ENCODE assay signal across 33 cellular contexts in the genomic region with DNA sequence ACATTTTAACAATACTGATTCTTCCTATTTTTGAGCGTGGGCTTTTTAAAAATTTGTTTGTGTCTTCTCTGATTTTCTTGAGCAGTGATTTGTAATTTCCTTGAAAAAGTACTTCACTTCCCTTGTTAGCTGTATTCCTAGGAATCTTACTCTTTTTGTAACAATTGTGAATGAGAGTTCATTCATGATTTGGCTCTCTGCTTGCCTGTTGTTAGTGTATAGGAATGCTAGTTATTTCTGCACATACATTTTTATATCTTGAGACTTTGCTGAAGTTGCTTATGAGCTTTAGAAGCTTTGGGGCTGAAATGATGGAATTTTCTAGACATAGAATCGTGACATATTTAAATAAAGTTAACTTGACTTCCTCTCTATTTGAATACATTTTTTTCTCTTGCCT.
DNase-seq lines count a peak whose midpoint lies in the region; TF ChIP-seq lines count a peak whose summit lies in the region.
"Had no signal": no experiment of that assay in that cellular context is flagged by ENCODE, and none has a peak within 500 bp of the region (broad histone marks: within the 10 kb centered on the region; RNA-seq: fewer than 3 reads in every experiment).

No MANE protein-coding gene starts in this region.

- in situ Hi-C loops in SK-MEL-5 (cut with HindIII; ENCODE audit: low pct_unique_long_range_greater_than_20kb, low sequenced_read_pairs), result no loop called here

- H3K4ac ChIP-seq in neuronal stem cell (ENCODE audit: low read length), result no peak overlapping the region

- H3K79me1 ChIP-seq in neuronal stem cell (ENCODE audit: low read depth, low read length), result no peaks in the 10 kb centered on the region

- no peak overlapping the region for H2BK120ac ChIP-seq in neuronal stem cell (ENCODE audit: low read depth, low read length)

- no peak overlapping the region for H3K4me3 ChIP-seq in retinal pigment epithelial cell (ENCODE audit: low read length)
- H3K4me3 ChIP-seq in neuronal stem cell (ENCODE audit: low read length in 2 of 2), result no peak overlapping the region
- H3K4me3 ChIP-seq: A549; BLaER1; BLaER1 treated with 17β-estradiol and CSF1 and Interleukin-3, amounts not matched to agents 10 nM and 100 nM had no signal

- peak; percentile 3 for DNase-seq in RPMI7951 (ENCODE audit: low read depth)
- DNase-seq in SK-MEL-5 (ENCODE audit: low read depth, low spot score), result peak; percentile 71
- DNase-seq in foreskin melanocyte, result peak; percentile 63
- peak; percentile 7 for DNase-seq in retinal pigment epithelial cell (ENCODE audit: low read depth)
- DNase-seq in midbrain (lab: John Stamatoyannopoulos, UW), result no peak
- DNase-seq in neuronal stem cell (ENCODE audit: low spot score), result no peak
- no peak for DNase-seq in OCI-M2 (lab: John Stamatoyannopoulos, UW; ENCODE audit: unreplicated experiment)
- DNase-seq in medulla oblongata (ENCODE audit: extremely low spot score), result no peak
- DNase-seq: 8988T; ACHN; AML-193; BE2C; C1 segment of cervical spinal cord; Caco-2; Calu3; CD4-positive, alpha-beta memory T cell; CD4-positive, alpha-beta T cell; CD4-positive, CD25-positive, alpha-beta regulatory T cell; CD8-positive, alpha-beta memory T cell; CD8-positive, alpha-beta T cell; COR-L47; DMS 273 treated with DMSO at 0.1 percent for 48 hours; DMS153; DMS53; DMS79; DMS79 treated with DMSO at 0.1 percent for 48 hours; DND-41; EL had no signal

- no peak overlapping the region for H3K23ac ChIP-seq in neuronal stem cell (ENCODE audit: low read depth, low read length, poor library complexity)

- H3K27ac ChIP-seq in neuronal stem cell (replicated peaks; ENCODE audit: low read length), result no peak overlapping the region
- H3K27ac ChIP-seq: 22Rv1; A549; BLaER1; BLaER1 treated with 17β-estradiol and CSF1 and Interleukin-3, amounts not matched to agents 10 nM and 100 nM; C4-2B had no signal

- H3K36me3 ChIP-seq in neuronal stem cell (replicated peaks in 1 of 2; ENCODE audit: control insufficient read depth in 2 of 2, insufficient read depth in 2 of 2, low read length in 2 of 2), result no peaks in the 10 kb centered on the region
- H3K36me3 ChIP-seq: BE2C; BLaER1; BLaER1 treated with 17β-estradiol and CSF1 and Interleukin-3, amounts not matched to agents 10 nM and 100 nM had no signal

- H3K4me2 ChIP-seq in neuronal stem cell (ENCODE audit: insufficient read depth, low read length, poor library complexity, severe bottlenecking), result no peak overlapping the region
- H3K4me2 ChIP-seq: A549; BLaER1; BLaER1 treated with 17β-estradiol and CSF1 and Interleukin-3, amounts not matched to agents 10 nM and 100 nM had no signal

- no peak overlapping the region for H4K91ac ChIP-seq in neuronal stem cell (ENCODE audit: low read depth, low read length, poor library complexity)

- H3K4me1 ChIP-seq in neuronal stem cell (ENCODE audit: control insufficient read depth in 2 of 2, insufficient read depth in 1 of 2, low read depth in 1 of 2, low read length in 2 of 2), result peaks cover 0 to 3% of the 10 kb centered on the region in 2 donors
- H3K4me1 ChIP-seq: A549; BE2C; BLaER1; BLaER1 treated with 17β-estradiol and CSF1 and Interleukin-3, amounts not matched to agents 10 nM and 100 nM; Caco-2 had no signal

- H2AK5ac ChIP-seq in neuronal stem cell (ENCODE audit: low read depth, low read length), result no peak overlapping the region

- H3K27me3 ChIP-seq in neuronal stem cell (ENCODE audit: control insufficient read depth in 3 of 3, insufficient read depth in 3 of 3, low read depth in 1 of 3, low read length in 3 of 3), result no peaks in the 10 kb centered on the region
- H3K27me3 ChIP-seq: BE2C; BLaER1; BLaER1 treated with 17β-estradiol and CSF1 and Interleukin-3, amounts not matched to agents 10 nM and 100 nM had no signal

- no peak overlapping the region for H2BK5ac ChIP-seq in neuronal stem cell (ENCODE audit: low read length)

- H4K8ac ChIP-seq in neuronal stem cell (ENCODE audit: low read depth, low read length), result no peak overlapping the region

- H2BK15ac ChIP-seq in neuronal stem cell (ENCODE audit: low read length), result no peak overlapping the region

- no peak overlapping the region for H3K18ac ChIP-seq in neuronal stem cell (ENCODE audit: low read length)

- no peaks in the 10 kb centered on the region for H3K9me3 ChIP-seq in neuronal stem cell (replicated peaks in 1 of 2; ENCODE audit: control insufficient read depth in 2 of 2, insufficient read depth in 1 of 2, low read depth in 1 of 2, low read length in 2 of 2)
- H3K9me3 ChIP-seq: A549, BE2C, Caco-2 had no signal

- no peak overlapping the region for H3K9ac ChIP-seq in neuronal stem cell (ENCODE audit: low read depth, low read length, poor library complexity)
- H3K9ac ChIP-seq: BLaER1; BLaER1 treated with 17β-estradiol and CSF1 and Interleukin-3, amounts not matched to agents 10 nM and 100 nM had no signal

- no CpG with 5 or more reads among the region's 2 CpGs for WGBS in neuronal stem cell (ENCODE audit: extremely low coverage in 2 of 2, insufficient read length in 2 of 2, insufficient replicate concordance in 1 of 2), 2 donors

- no peak overlapping the region for H3K14ac ChIP-seq in neuronal stem cell (ENCODE audit: low read length)

- H2BK12ac ChIP-seq in neuronal stem cell (ENCODE audit: low read length), result no peak overlapping the region

- no peak overlapping the region for H2AFZ ChIP-seq in neuronal stem cell (ENCODE audit: low read length)

- TF ChIP-seq CTCF in retinal pigment epithelial cell (conservative IDR thresholded peaks at IDR 0.05; ENCODE audit: low read depth, low read length), result no peak

Comparison
In these comparisons a context has a peak if more than half of its experiments do, and no peak if none do; other contexts are left out.
1. DNase-seq: peak in RPMI7951 (single experiment), SK-MEL-5 (single experiment), foreskin melanocyte (single experiment) and retinal pigment epithelial cell (single experiment); none in midbrain (single experiment), neuronal stem cell (single experiment), OCI-M2 (single experiment) and medulla oblongata (single experiment).